In genomic region chr2:16633632-16634430, GRCh38 we compare ENCODE assay signal across 17 cellular contexts. TPM values are rescaled to one million over a fixed set of nuclear protein-coding genes. Genes with fewer than 3 reads are reported as not detected.
DNase-seq lines count a peak whose midpoint lies in the region; TF ChIP-seq lines count a peak whose summit lies in the region.
"Had no signal": no experiment of that assay in that cellular context is flagged by ENCODE, and none has a peak within 500 bp of the region (broad histone marks: within the 10 kb centered on the region; RNA-seq: fewer than 3 reads in every experiment).

No MANE protein-coding gene starts in this region.

- H3K14ac ChIP-seq in mesenchymal stem cell (ENCODE audit: low read length in 2 of 2), result peak overlapping the region in 1 of 2 experiments; percentile 18

- peaks cover 0 to 28% (median 11%) of the 10 kb centered on the region in 11 experiments; a peak in 9 of 22 replicates for H3K36me3 ChIP-seq in BLaER1 treated with 17β-estradiol and CSF1 and Interleukin-3, amounts not matched to agents 10 nM and 100 nM
- H3K36me3 ChIP-seq in mesenchymal stem cell (ENCODE audit: control insufficient read depth in 1 of 2, insufficient read depth in 2 of 2, low read depth in 1 of 2, low read length in 2 of 2) (peaks cover 4 to 19% of the 10 kb centered on the region in 2 experiments), HAP-1 (replicated peaks) (no peaks in the 10 kb centered on the region)
- H3K36me3 ChIP-seq: esophagus squamous epithelium had no signal

- peak overlapping the region; percentile 74 to 95 (median 90); a peak in 21 of 22 replicates for H3K4me2 ChIP-seq in BLaER1 treated with 17β-estradiol and CSF1 and Interleukin-3, amounts not matched to agents 10 nM and 100 nM
- no peak overlapping the region for H3K4me2 ChIP-seq in mesenchymal stem cell (ENCODE audit: low read length, poor library complexity, severe bottlenecking)

- H3K27ac ChIP-seq in BLaER1 treated with 17β-estradiol and CSF1 and Interleukin-3, amounts not matched to agents 10 nM and 100 nM, result peak overlapping the region in 5 of 11 experiments; percentile 4 to 39 (median 17); a peak in 6 of 22 replicates
- H3K27ac ChIP-seq in mesenchymal stem cell (ENCODE audit: low read length, poor library complexity, severe bottlenecking), result no peak overlapping the region
- H3K27ac ChIP-seq: esophagus squamous epithelium, GM23248, HL-60 had no signal

- H3K4ac ChIP-seq in mesenchymal stem cell (ENCODE audit: low read depth in 1 of 2, low read length in 2 of 2), result no peak overlapping the region

- H3K27me3 Mint-ChIP-seq in activated T-helper 2 cell treated with anti-CD3 and anti-CD28 coated beads, Interferon-gamma antibody, Interleukin-2, Interleukin-4, amounts not matched to agents 10 μg/mL and 5 μg/mL and 100 μg/mL, durations not matched to agents 14 hours and 24 hours and 36 hours (ENCODE audit: low read depth), result peaks cover 7% of the 10 kb centered on the region

- H3K18ac ChIP-seq in mesenchymal stem cell (ENCODE audit: low read depth in 1 of 2, low read length in 2 of 2), result peak overlapping the region in 1 of 2 experiments; percentile 24

- H2BK5ac ChIP-seq in mesenchymal stem cell (ENCODE audit: low read depth, low read length, poor library complexity, severe bottlenecking), result no peak overlapping the region

- 61% methylated on average over 7 of the region's 7 CpGs for WGBS in mesenchymal stem cell

- H2AK5ac ChIP-seq in mesenchymal stem cell (ENCODE audit: low read length, severe bottlenecking), result peak overlapping the region; percentile 55

- H2BK120ac ChIP-seq in mesenchymal stem cell (ENCODE audit: low read depth, low read length), result no peak overlapping the region

- H3K23ac ChIP-seq in mesenchymal stem cell (ENCODE audit: low read length in 2 of 2), result no peak overlapping the region

- H3K79me1 ChIP-seq in mesenchymal stem cell (replicated peaks; ENCODE audit: low read length, poor library complexity, severe bottlenecking), result peaks cover 25% of the 10 kb centered on the region

- H2BK15ac ChIP-seq in mesenchymal stem cell (ENCODE audit: low read depth, poor library complexity, severe bottlenecking), result peak overlapping the region; percentile 80

- H3K4me1 Mint-ChIP-seq in activated T-helper 2 cell treated with anti-CD3 and anti-CD28 coated beads, Interferon-gamma antibody, Interleukin-2, Interleukin-4, amounts not matched to agents 10 μg/mL and 5 μg/mL and 100 μg/mL, durations not matched to agents 14 hours and 24 hours and 36 hours (ENCODE audit: low read depth), result peaks cover 19% of the 10 kb centered on the region

- DNase-seq in MV-4-11 (lab: John Stamatoyannopoulos, UW), result peak; percentile 54
- DNase-seq in choroid plexus epithelial cell (ENCODE audit: low read depth), result peak; percentile 71
- DNase-seq in mesenchymal stem cell, result peak; percentile 44
- no peak for DNase-seq in NK-92 (lab: John Stamatoyannopoulos, UW; ENCODE audit: unreplicated experiment)
- no peak for DNase-seq in HAP-1 (ENCODE audit: low spot score in 2 of 2)
- no peak for DNase-seq in activated T-helper 2 cell treated with anti-CD3 and anti-CD28 coated beads, Interferon-gamma antibody, Interleukin-2, Interleukin-4, amounts not matched to agents 10 μg/mL and 5 μg/mL and 100 μg/mL, durations not matched to agents 14 hours and 24 hours and 36 hours (ENCODE audit: low spot score)
- no peak for DNase-seq in NCI-H187 (lab: John Stamatoyannopoulos, UW)
- DNase-seq: activated CD8-positive, alpha-beta T cell treated with anti-CD3 and anti-CD28 coated beads, Interleukin-2, amount 10 ng/mL, durations not matched to agents 7 days and 5 days; activated naive CD4-positive, alpha-beta T cell treated with anti-CD3 and anti-CD28 coated beads, Interleukin-2, amount 50 U/mL, for 16 hours; esophagus squamous epithelium; GDM1; GM23248; NCI-H1092; T1000 had no signal

- H3K9ac ChIP-seq in BLaER1 treated with 17β-estradiol and CSF1 and Interleukin-3, amounts not matched to agents 10 nM and 100 nM, result no peak overlapping the region
- H3K9ac ChIP-seq in mesenchymal stem cell (ENCODE audit: low read length), result no peak overlapping the region
- H3K9ac ChIP-seq: GM23248 had no signal

- H2BK12ac ChIP-seq in mesenchymal stem cell (ENCODE audit: low read length in 2 of 2), result peak overlapping the region; percentile 64 to 82

- TF ChIP-seq CTCF in choroid plexus epithelial cell (conservative IDR thresholded peaks at IDR 0.05; ENCODE audit: low read depth, low read length), result no peak

- intact Hi-C loops in activated T-helper 2 cell treated with anti-CD3 and anti-CD28 coated beads, Interferon-gamma antibody, Interleukin-2, Interleukin-4, amounts not matched to agents 10 μg/mL and 5 μg/mL and 100 μg/mL, durations not matched to agents 14 hours and 24 hours and 36 hours (cut with micrococcal nuclease), result no loop called here

- H3K4me3 ChIP-seq in BLaER1 treated with 17β-estradiol and CSF1 and Interleukin-3, amounts not matched to agents 10 nM and 100 nM, result no peak overlapping the region
- no peak overlapping the region for H3K4me3 ChIP-seq in choroid plexus epithelial cell (ENCODE audit: low read depth, low read length)
- H3K4me3 ChIP-seq in mesenchymal stem cell (ENCODE audit: insufficient read depth in 1 of 2, low read depth in 1 of 2, low read length in 2 of 2), result no peak overlapping the region
- no peak overlapping the region for H3K4me3 ChIP-seq in HAP-1
- H3K4me3 ChIP-seq: esophagus squamous epithelium, GM23248 had no signal

- peak overlapping the region; percentile 49 for H4K8ac ChIP-seq in mesenchymal stem cell (ENCODE audit: low read length)

- H3K36me3 Mint-ChIP-seq in activated T-helper 2 cell treated with anti-CD3 and anti-CD28 coated beads, Interferon-gamma antibody, Interleukin-2, Interleukin-4, amounts not matched to agents 10 μg/mL and 5 μg/mL and 100 μg/mL, durations not matched to agents 14 hours and 24 hours and 36 hours (ENCODE audit: low read depth), result peaks cover 4% of the 10 kb centered on the region

- peaks cover 0 to 15% (median 8%) of the 10 kb centered on the region in 11 experiments; a peak in 11 of 22 replicates for H3K9me3 ChIP-seq in BLaER1 treated with 17β-estradiol and CSF1 and Interleukin-3, amounts not matched to agents 10 nM and 100 nM (replicated peaks in 1 of 11)
- peaks cover 2% of the 10 kb centered on the region for H3K9me3 ChIP-seq in mesenchymal stem cell (ENCODE audit: control insufficient read depth, low read length)
- H3K9me3 ChIP-seq in HAP-1, result no peaks in the 10 kb centered on the region
- H3K9me3 ChIP-seq: esophagus squamous epithelium had no signal

- H3K4me1 ChIP-seq in BLaER1 treated with 17β-estradiol and CSF1 and Interleukin-3, amounts not matched to agents 10 nM and 100 nM, result peaks cover 98 to 100% (median 100%) of the 10 kb centered on the region in 10 experiments
- H3K4me1 ChIP-seq in mesenchymal stem cell (ENCODE audit: control insufficient read depth, insufficient read depth, low read depth, low read length) (peaks cover 33% of the 10 kb centered on the region), HAP-1 (no peaks in the 10 kb centered on the region)

- peaks cover 9% of the 10 kb centered on the region for H3K9me3 Mint-ChIP-seq in activated T-helper 2 cell treated with anti-CD3 and anti-CD28 coated beads, Interferon-gamma antibody, Interleukin-2, Interleukin-4, amounts not matched to agents 10 μg/mL and 5 μg/mL and 100 μg/mL, durations not matched to agents 14 hours and 24 hours and 36 hours

- no peak overlapping the region for H3K27ac Mint-ChIP-seq in activated T-helper 2 cell treated with anti-CD3 and anti-CD28 coated beads, Interferon-gamma antibody, Interleukin-2, Interleukin-4, amounts not matched to agents 10 μg/mL and 5 μg/mL and 100 μg/mL, durations not matched to agents 14 hours and 24 hours and 36 hours
- H3K27ac Mint-ChIP-seq: activated CD8-positive, alpha-beta T cell treated with anti-CD3 and anti-CD28 coated beads, Interleukin-2, amount 10 ng/mL, durations not matched to agents 7 days and 5 days had no signal

- no peaks in the 10 kb centered on the region for H3K27me3 ChIP-seq in BLaER1 treated with 17β-estradiol and CSF1 and Interleukin-3, amounts not matched to agents 10 nM and 100 nM
- H3K27me3 ChIP-seq in mesenchymal stem cell (ENCODE audit: control insufficient read depth in 1 of 2, insufficient read depth in 1 of 2, low read length in 2 of 2) (peaks cover 0 to 10% of the 10 kb centered on the region in 2 experiments), HAP-1 (ENCODE audit: low read depth) (no peaks in the 10 kb centered on the region)
- H3K27me3 ChIP-seq: esophagus squamous epithelium had no signal

- no peak overlapping the region for H3K4me3 Mint-ChIP-seq in activated T-helper 2 cell treated with anti-CD3 and anti-CD28 coated beads, Interferon-gamma antibody, Interleukin-2, Interleukin-4, amounts not matched to agents 10 μg/mL and 5 μg/mL and 100 μg/mL, durations not matched to agents 14 hours and 24 hours and 36 hours (ENCODE audit: low read depth)
- H3K4me3 Mint-ChIP-seq: activated CD8-positive, alpha-beta T cell treated with anti-CD3 and anti-CD28 coated beads, Interleukin-2, amount 10 ng/mL, durations not matched to agents 7 days and 5 days had no signal

- H4K91ac ChIP-seq in mesenchymal stem cell (ENCODE audit: low read length), result peak overlapping the region; percentile 63

- in situ Hi-C loops in HAP-1 (cut with MboI; ENCODE audit: low sequenced_read_pairs), result no loop called here

- peaks cover 0 to 65% (median 0%) of the 10 kb centered on the region in 11 experiments; a peak in 5 of 22 replicates for H4K20me1 ChIP-seq in BLaER1 treated with 17β-estradiol and CSF1 and Interleukin-3, amounts not matched to agents 10 nM and 100 nM

- no peak overlapping the region for H2AFZ ChIP-seq in mesenchymal stem cell (ENCODE audit: low read depth, low read length)
- H2AFZ ChIP-seq: GM23248 had no signal

RNA-seq across cellular contexts. Expression of gene CYRIA, which starts 31.8 kb away (rescaled TPM):
- polyA plus RNA-seq in mesenchymal stem cell (2013, experiment 1 of 2), result 12.5 TPM
- 14.3 TPM for polyA plus RNA-seq in mesenchymal stem cell (2013, experiment 2 of 2)
- total RNA-seq in activated T-helper 2 cell treated with anti-CD3 and anti-CD28 coated beads, Interferon-gamma antibody, Interleukin-2, Interleukin-4, amounts not matched to agents 10 μg/mL and 5 μg/mL and 100 μg/mL, durations not matched to agents 14 hours and 24 hours and 36 hours, result 1.8 TPM in 2 replicates
- total RNA-seq: GM23248 had no signal
- polyA plus RNA-seq: BJ, GM23248 had no signal

Comparison
In these comparisons a context has a peak if more than half of its experiments do, and no peak if none do; other contexts are left out.
1. DNase-seq: peak in MV-4-11 (single experiment), choroid plexus epithelial cell (single experiment) and mesenchymal stem cell (single experiment); none in NK-92 (single experiment), HAP-1 (0 of 2), activated T-helper 2 cell treated with anti-CD3 and anti-CD28 coated beads, Interferon-gamma antibody, Interleukin-2, Interleukin-4, amounts not matched to agents 10 μg/mL and 5 μg/mL and 100 μg/mL, durations not matched to agents 14 hours and 24 hours and 36 hours (single experiment) and NCI-H187 (0 of 2).